ENCODE assay signal across 22 cellular contexts in the genomic region with DNA sequence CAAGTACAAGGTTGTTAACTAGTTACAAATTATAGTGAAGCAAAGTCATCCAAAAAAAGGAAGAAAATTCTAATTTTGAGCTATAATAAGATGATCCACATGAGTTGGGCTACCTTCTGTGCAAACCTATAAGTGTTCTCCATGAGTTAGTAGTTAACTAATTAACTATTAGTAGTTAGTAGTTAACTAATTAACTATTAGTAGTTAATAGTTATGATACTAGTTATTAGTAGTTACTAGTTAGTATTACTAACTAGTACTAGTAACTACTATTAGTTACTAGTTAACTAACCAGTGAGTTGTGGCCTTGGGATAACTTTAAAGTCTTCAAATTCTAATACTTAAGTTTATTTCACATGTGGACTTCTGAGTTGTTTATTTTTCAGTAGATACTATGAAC.
"Had no signal": no experiment of that assay in that cellular context is flagged by ENCODE, and none has a peak within 500 bp of the region (broad histone marks: within the 10 kb centered on the region; RNA-seq: fewer than 3 reads in every experiment).

No MANE protein-coding gene starts in this region.

- ATAC-seq: foreskin keratinocyte, gastrocnemius medialis, heart right ventricle, left cardiac atrium, left lung, left ventricle myocardium superior, lower lobe of right lung, mucosa of descending colon had no signal

- H3K36me3 ChIP-seq: esophagus muscularis mucosa, gastrocnemius medialis, heart right ventricle, left lung, lower lobe of right lung had no signal

- H3K9me3 ChIP-seq: esophagus muscularis mucosa, gastrocnemius medialis, lower lobe of right lung, mucosa of descending colon had no signal

- H3K4me3 ChIP-seq: coronary artery, dorsolateral prefrontal cortex, esophagus muscularis mucosa, gastrocnemius medialis, heart right ventricle, left lung, lower lobe of right lung, mucosa of descending colon had no signal

- H3K4me1 ChIP-seq: esophagus muscularis mucosa, foreskin keratinocyte, gastrocnemius medialis, heart right ventricle, left lung, lower lobe of right lung had no signal

- FAIRE-seq: endothelial cell of umbilical vein, islet of Langerhans, keratinocyte had no signal

- H3K27me3 ChIP-seq: dorsolateral prefrontal cortex, esophagus muscularis mucosa, foreskin keratinocyte, gastrocnemius medialis, heart right ventricle, left lung had no signal

- H3K27ac ChIP-seq: coronary artery, dorsolateral prefrontal cortex, esophagus muscularis mucosa, foreskin keratinocyte, gastrocnemius medialis, heart right ventricle, left lung, lower lobe of right lung had no signal

- DNase-seq: dermis blood vessel endothelial cell; dorsolateral prefrontal cortex; effector CD4-positive, alpha-beta T cell; effector memory CD4-positive, alpha-beta T cell; foreskin keratinocyte; gastrocnemius medialis; glutamatergic neuron; head of caudate nucleus; heart right ventricle; hippocampal formation; left cardiac atrium; left lung; left ventricle myocardium superior; lower lobe of right lung; mesenchymal stem cell; mucosa of descending colon; naive B cell had no signal
